In the genomic region with DNA sequence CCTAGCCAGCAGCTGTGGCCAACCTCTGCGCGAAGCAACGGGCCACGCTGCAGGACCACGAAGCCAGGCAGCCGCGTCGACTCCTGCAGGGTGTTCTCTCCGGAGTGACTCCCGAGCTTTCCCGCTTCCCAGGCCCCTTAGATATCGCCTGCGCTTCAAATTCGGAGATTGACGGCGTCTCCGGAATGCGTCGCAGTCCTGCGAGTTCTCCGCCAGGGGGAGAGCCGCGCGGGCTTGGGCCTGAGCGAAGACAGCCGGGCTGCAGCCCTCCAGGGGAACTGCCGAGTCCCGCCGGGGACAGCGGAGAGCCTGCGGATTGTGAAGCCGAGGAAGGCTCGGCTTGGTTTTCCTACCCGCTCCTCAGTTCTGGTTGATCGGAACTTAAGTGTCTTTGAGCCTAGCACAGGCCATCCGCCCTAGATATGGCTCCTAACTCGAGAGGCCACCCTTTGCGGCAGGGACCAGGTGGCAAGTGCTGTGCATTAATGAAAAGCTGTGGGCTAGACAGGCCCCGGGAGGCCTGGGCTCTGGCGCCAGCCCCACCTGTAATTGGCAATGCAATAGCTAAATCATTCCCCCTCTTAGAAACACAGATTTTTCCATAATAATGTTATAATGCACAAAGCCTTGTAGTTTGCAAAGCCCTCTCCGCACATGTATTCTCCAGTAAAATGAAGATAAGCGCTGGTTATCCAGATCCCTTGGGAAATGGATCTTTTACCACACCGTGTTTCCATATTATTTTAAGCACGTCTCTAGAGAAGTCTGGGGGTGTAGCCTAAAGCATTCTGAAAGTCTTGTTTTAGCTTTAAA, we compare ENCODE assay signal across 1 cellular context.
TF ChIP-seq lines count a peak whose summit lies in the region.

No MANE protein-coding gene starts in this region.

TF ChIP-seq in endothelial cell of umbilical vein, 7 proteins besides CTCF, POLR2A, EP300 and RAD21 (continued from another document):
- no peak for TF ChIP-seq EZH2 (IDR thresholded peaks at IDR 0.05; ENCODE audit: borderline replicate concordance, low read depth, low read length, severe bottlenecking)
